Comparison of ENCODE assay signal across 1 cellular context in genomic region chr16:28040039-28040438, GRCh38.
TF ChIP-seq lines count a peak whose summit lies in the region.

No MANE protein-coding gene starts in this region.

TF ChIP-seq in GM23338, 12 proteins besides CTCF, POLR2A, EP300 and RAD21 (continued from another document):
- no peak for TF ChIP-seq ETS1 (IDR thresholded peaks at IDR 0.05)
- no peak for TF ChIP-seq ZNF331 (CRISPR knock-in tag; IDR thresholded peaks at IDR 0.05; ENCODE audit: low read depth)
- no peak for TF ChIP-seq JUNB (IDR thresholded peaks at IDR 0.05; ENCODE audit: unreplicated experiment)
- no peak for TF ChIP-seq NANOG (IDR thresholded peaks at IDR 0.05; ENCODE audit: borderline replicate concordance)
- no peak for TF ChIP-seq ZNF114 (CRISPR knock-in tag; IDR thresholded peaks at IDR 0.05)
- TF ChIP-seq CREB1 (CRISPR knock-in tag; IDR thresholded peaks at IDR 0.05; ENCODE audit: low read depth), result no peak
